Comparison of ENCODE assay signal across 8 cellular contexts in genomic region chr16:13866073-13866472, GRCh38. TPM values are rescaled to one million over a fixed set of nuclear protein-coding genes. Genes with fewer than 3 reads are reported as not detected.
DNase-seq lines count a peak whose midpoint lies in the region; ATAC-seq and TF ChIP-seq lines count a peak whose summit lies in the region.

No MANE protein-coding gene starts in this region.

- DNase-seq in G401 (ENCODE audit: low spot score) = peak; percentile 28
- peak; percentile 36 for DNase-seq in Panc1 (ENCODE audit: low read depth, low spot score)
- DNase-seq in activated naive CD8-positive, alpha-beta T cell treated with anti-CD3 and anti-CD28 coated beads for 36 hours = peak; percentile 37
- DNase-seq in left ventricle myocardium superior = peak; percentile 72
- DNase-seq in skeletal muscle cell (ENCODE audit: low read depth) = peak; percentile 28

- no peaks in the 10 kb centered on the region for H3K36me3 Mint-ChIP-seq in activated naive CD8-positive, alpha-beta T cell treated with anti-CD3 and anti-CD28 coated beads for 36 hours

- peaks cover 33% of the 10 kb centered on the region for H3K27me3 Mint-ChIP-seq in activated naive CD8-positive, alpha-beta T cell treated with anti-CD3 and anti-CD28 coated beads for 36 hours

- H3K36me3 ChIP-seq in Panc1 (ENCODE audit: control insufficient read depth, insufficient read depth, low read length) = no peaks in the 10 kb centered on the region

- intact Hi-C loops in Panc1 (cut with micrococcal nuclease; ENCODE audit: unreplicated experiment) = no loop called here
- intact Hi-C loops in left ventricle myocardium superior (cut with micrococcal nuclease) = no loop called here

- BruUV-seq in Panc1 (replicated peaks; lab: Mats Ljungman, UMichigan) = no TSS peak

- H3K4me3 ChIP-seq in Panc1 (ENCODE audit: low read depth in 2 of 2, low read length in 2 of 2) (no peak overlapping the region), skeletal muscle cell (ENCODE audit: low read depth, low read length) (no peak overlapping the region)

- no peaks in the 10 kb centered on the region for H3K4me1 Mint-ChIP-seq in activated naive CD8-positive, alpha-beta T cell treated with anti-CD3 and anti-CD28 coated beads for 36 hours

- H3K4me1 ChIP-seq in Panc1 (ENCODE audit: control insufficient read depth, insufficient read depth, low read length) = no peaks in the 10 kb centered on the region

- H3K4me3 Mint-ChIP-seq in activated naive CD8-positive, alpha-beta T cell treated with anti-CD3 and anti-CD28 coated beads for 36 hours = no peak overlapping the region

- H3K27me3 ChIP-seq in Panc1 (ENCODE audit: control insufficient read depth, insufficient read depth, low read length) = peaks cover 16% of the 10 kb centered on the region

- ATAC-seq in HG03139 (IDR thresholded peaks at IDR 0.05; ENCODE audit: unreplicated experiment) = peak; percentile 63
- ATAC-seq in Panc1 = peak; percentile 92
- ATAC-seq in left ventricle myocardium superior = peak; percentile 95
- no peak for ATAC-seq in GM18907 (IDR thresholded peaks at IDR 0.05; ENCODE audit: unreplicated experiment)
- no peak for ATAC-seq in GM21737 (IDR thresholded peaks at IDR 0.05; ENCODE audit: unreplicated experiment)

- H3K27ac Mint-ChIP-seq in activated naive CD8-positive, alpha-beta T cell treated with anti-CD3 and anti-CD28 coated beads for 36 hours = no peak overlapping the region

- no peaks in the 10 kb centered on the region for H3K9me3 Mint-ChIP-seq in activated naive CD8-positive, alpha-beta T cell treated with anti-CD3 and anti-CD28 coated beads for 36 hours

- CTCF ChIA-PET in Panc1 (lab: Charles Lee) = no interaction called here

- no peak overlapping the region for H3K27ac ChIP-seq in Panc1 (ENCODE audit: low read length)

- in situ Hi-C loops in G401 (cut with HindIII; ENCODE audit: low sequenced_read_pairs) (no loop called here), Panc1 (cut with HindIII; ENCODE audit: low pct_unique_long_range_greater_than_20kb, low sequenced_read_pairs) (no loop called here)

- peak; percentile 80 for TF ChIP-seq CTCF in Panc1 (IDR thresholded peaks at IDR 0.05)

- POLR2A ChIA-PET in Panc1 (lab: Charles Lee) = no interaction called here

- H3K9me3 ChIP-seq in Panc1 (ENCODE audit: control insufficient read depth, insufficient read depth, low read depth, low read length) = no peaks in the 10 kb centered on the region

RNA-seq across cellular contexts. Expression of gene ERCC4, which starts 53.9 kb away (rescaled TPM):
- total RNA-seq in G401 (2014; rRNA removed; shearing (Covaris generic)) = 5.3 and 6.2 TPM in 2 replicates
- 23.4 TPM for total RNA-seq in Panc1 (2021; ENCODE audit: unreplicated experiment)
- polyA plus RNA-seq in Panc1 (2012; ENCODE audit: insufficient read length) = 11.0 TPM
- total RNA-seq in activated naive CD8-positive, alpha-beta T cell treated with anti-CD3 and anti-CD28 coated beads for 36 hours = 10 to 100 TPM; 14.0 to 16.3 TPM
- total RNA-seq in left ventricle myocardium superior = 7.3 TPM

Comparison
In these comparisons a context has a peak if more than half of its experiments do, and no peak if none do; other contexts are left out.
1. ATAC-seq: peak in HG03139 (single experiment), Panc1 (single experiment) and left ventricle myocardium superior (single experiment); none in GM18907 (single experiment) and GM21737 (single experiment).
2. Peak in every context shown above with its lines, with median percentiles within 50 percentile points of each other: DNase-seq.